Comparison of ENCODE assay signal across 20 cellular contexts in genomic region chr1:198108646-198109045, GRCh38.
"Had no signal": no experiment of that assay in that cellular context is flagged by ENCODE, and none has a peak within 500 bp of the region (broad histone marks: within the 10 kb centered on the region; RNA-seq: fewer than 3 reads in every experiment).

No MANE protein-coding gene starts in this region.

- H3K36me3 ChIP-seq: gastrocnemius medialis, heart left ventricle, left lung, neutrophil, right lobe of liver, stomach, thyroid gland, vagina had no signal

- H3K27me3 ChIP-seq: dorsolateral prefrontal cortex, gastrocnemius medialis, heart left ventricle, hepatocyte, left lung, neutrophil, right lobe of liver, stomach, thyroid gland, vagina had no signal

- H3K79me2 ChIP-seq: hepatocyte, parathyroid adenoma had no signal

- H2AFZ ChIP-seq: hepatocyte, parathyroid adenoma had no signal

- H3K9me3 ChIP-seq: gastrocnemius medialis, heart left ventricle, left lung, mucosa of descending colon, neutrophil, right lobe of liver, stomach, thyroid gland, vagina had no signal

- ATAC-seq: gastrocnemius medialis; heart left ventricle; left cardiac atrium; left lung; mucosa of descending colon; stimulated activated effector memory CD8-positive, alpha-beta T cell treated with anti-CD3 and anti-CD28 coated beads, Interleukin-12 subunit alpha, Interleukin-12 subunit beta, amount 100 ng/mL, for 72 hours had no signal

- H3K4me1 ChIP-seq: gastrocnemius medialis, heart left ventricle, left lung, parathyroid adenoma, stomach, thyroid gland, vagina had no signal

- H3K9ac ChIP-seq: parathyroid adenoma had no signal

- H3K4me3 ChIP-seq: dorsolateral prefrontal cortex, gastrocnemius medialis, heart left ventricle, hepatocyte, left lung, mucosa of descending colon, right lobe of liver, stomach, thyroid gland, vagina had no signal

- DNase-seq: dorsolateral prefrontal cortex; effector CD4-positive, alpha-beta T cell; gastrocnemius medialis; heart left ventricle; left cardiac atrium; left lung; mesenchymal stem cell; mucosa of descending colon; naive B cell; right lobe of liver; stimulated activated CD4-positive, alpha-beta T cell treated with anti-CD3 and anti-CD28 coated beads, Interleukin-2, amount 100 ng/mL, for 24 hours; stimulated activated CD4-positive, alpha-beta T cell treated with anti-CD3 and anti-CD28 coated beads, Interleukin-4, amount 100 ng/mL, for 24 hours; stimulated activated naive CD4-positive, alpha-beta T cell treated with Interleukin-2 at 50 U/mL for 16 hours; stomach; thyroid gland had no signal

- H3K4me2 ChIP-seq: hepatocyte had no signal

- H3K27ac ChIP-seq: dorsolateral prefrontal cortex, gastrocnemius medialis, heart left ventricle, hepatocyte, left lung, neutrophil, parathyroid adenoma, right lobe of liver, stomach, thyroid gland, vagina had no signal
